Comparison of ENCODE assay signal across 11 cellular contexts in the genomic region with DNA sequence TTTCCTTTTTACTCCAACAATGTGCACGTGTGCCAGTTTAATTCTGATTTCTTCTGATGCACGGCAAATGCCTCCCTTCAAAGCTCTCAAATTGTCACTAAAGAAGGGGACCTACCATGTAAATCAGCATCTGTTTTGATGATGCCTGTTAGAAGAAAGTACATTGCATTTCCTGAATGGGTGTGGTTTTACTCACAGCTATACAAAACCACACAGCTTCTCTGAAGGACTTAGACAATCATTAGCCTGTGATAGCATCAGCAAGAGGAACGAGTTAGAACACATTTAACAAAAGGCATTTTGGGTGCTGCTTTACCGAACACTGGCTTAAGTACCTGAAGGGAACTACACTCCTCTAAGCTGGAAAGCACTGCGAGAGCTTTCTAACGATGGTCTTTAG.
DNase-seq lines count a peak whose midpoint lies in the region; ATAC-seq, FAIRE-seq and TF ChIP-seq lines count a peak whose summit lies in the region.
"Had no signal": no experiment of that assay in that cellular context is flagged by ENCODE, and none has a peak within 500 bp of the region (broad histone marks: within the 10 kb centered on the region; RNA-seq: fewer than 3 reads in every experiment).

No MANE protein-coding gene starts in this region.

- CTCF ChIA-PET in activated CD4-positive, alpha-beta memory T cell treated with anti-CD3 and anti-CD28 coated beads for 36 hours (lab: Charles Lee) = interaction anchor here (0.9 to 3.0 kb wide), 6 partner anchors 11 to 137 kb away, joined by 3 to 13 read pairs (median 3); no protein-coding TSS in a partner anchor

- TF ChIP-seq POLR2A in gastrocnemius medialis (IDR thresholded peaks at IDR 0.05) = no peak

- H3K36me3 ChIP-seq in upper lobe of right lung (peaks cover 7% of the 10 kb centered on the region), gastrocnemius medialis (no peaks in the 10 kb centered on the region), kidney (ENCODE audit: control insufficient read depth in 1 of 2, insufficient read depth in 2 of 2, low read length in 2 of 2) (peaks cover 7 to 19% of the 10 kb centered on the region in 2 donors)

- H3K27ac ChIP-seq in upper lobe of right lung = no peak overlapping the region
- H3K27ac ChIP-seq in gastrocnemius medialis = no peak overlapping the region
- no peak overlapping the region for H3K27ac ChIP-seq in kidney (ENCODE audit: low read depth in 2 of 2, low read length in 2 of 2)

- ATAC-seq in HG03045 (IDR thresholded peaks at IDR 0.05; ENCODE audit: unreplicated experiment) (peak; percentile 82), upper lobe of right lung (peak; percentile 77), gastrocnemius medialis (no peak)

- H3K36me3 Mint-ChIP-seq in activated naive CD4-positive, alpha-beta T cell treated with anti-CD3 and anti-CD28 coated beads, Interleukin-2, amount 50 U/mL, for 24 hours = peaks cover 18% of the 10 kb centered on the region
- peaks cover 31% of the 10 kb centered on the region for H3K36me3 Mint-ChIP-seq in activated CD4-positive, alpha-beta memory T cell treated with anti-CD3 and anti-CD28 coated beads for 36 hours

- no peak overlapping the region for H3K4me3 Mint-ChIP-seq in activated naive CD4-positive, alpha-beta T cell treated with anti-CD3 and anti-CD28 coated beads, Interleukin-2, amount 50 U/mL, for 24 hours
- peak overlapping the region; percentile 2 for H3K4me3 Mint-ChIP-seq in activated CD4-positive, alpha-beta memory T cell treated with anti-CD3 and anti-CD28 coated beads for 36 hours

- intact Hi-C loops in activated CD4-positive, alpha-beta memory T cell treated with anti-CD3 and anti-CD28 coated beads for 36 hours (cut with micrococcal nuclease) = loop anchor here (1.0 kb wide), 1 partner anchor 61 kb away; no protein-coding TSS in a partner anchor
- intact Hi-C loops in upper lobe of right lung (cut with DNase I) (no loop called here), gastrocnemius medialis (cut with DNase I; ENCODE audit: low total_unique reads) (no loop called here), kidney (cut with DNase I) (loop anchor here (10.0 kb wide), 1 partner anchor 117 kb away; no protein-coding TSS in a partner anchor)

- H3K4me3 ChIP-seq in upper lobe of right lung (no peak overlapping the region), gastrocnemius medialis (no peak overlapping the region), kidney (ENCODE audit: low read length in 2 of 2) (no peak overlapping the region)

- H3K9ac ChIP-seq in kidney (ENCODE audit: low read length in 2 of 2) = no peak overlapping the region

- no peak for DNase-seq in activated naive CD4-positive, alpha-beta T cell treated with anti-CD3 and anti-CD28 coated beads, Interleukin-2, amount 50 U/mL, for 16 hours
- no peak for DNase-seq in activated CD4-positive, alpha-beta memory T cell treated with anti-CD3 and anti-CD28 coated beads for 36 hours
- DNase-seq in upper lobe of right lung (no peak), gastrocnemius medialis (no peak), kidney (no peak), UCSD-AML1 (lab: John Stamatoyannopoulos, UW; ENCODE audit: unreplicated experiment) (no peak)
- DNase-seq: C1 segment of cervical spinal cord, dermis blood vessel endothelial cell, T-helper 9 cell had no signal

- no peaks in the 10 kb centered on the region for H3K9me3 ChIP-seq in upper lobe of right lung
- H3K9me3 ChIP-seq in gastrocnemius medialis = no peaks in the 10 kb centered on the region
- no peaks in the 10 kb centered on the region for H3K9me3 ChIP-seq in kidney (ENCODE audit: control insufficient read depth in 1 of 2, low read length in 2 of 2)

- POLR2A ChIA-PET in activated CD4-positive, alpha-beta memory T cell treated with anti-CD3 and anti-CD28 coated beads for 36 hours (lab: Charles Lee) = interaction anchor here (0.9 to 1.7 kb wide), 7 partner anchors 11 to 136 kb away, joined by 3 to 6 read pairs (median 3); a partner anchor contains a TSS

- TF ChIP-seq CTCF in upper lobe of right lung (IDR thresholded peaks at IDR 0.05) = no peak
- no peak for TF ChIP-seq CTCF in gastrocnemius medialis (IDR thresholded peaks at IDR 0.05 in 4 of 5, conservative IDR thresholded peaks at IDR 0.05 in 1 of 5)
- TF ChIP-seq CTCF in kidney (IDR thresholded peaks at IDR 0.05; ENCODE audit: borderline replicate concordance, extremely low read depth, insufficient read depth) = no peak

- no peaks in the 10 kb centered on the region for H3K27me3 Mint-ChIP-seq in activated naive CD4-positive, alpha-beta T cell treated with anti-CD3 and anti-CD28 coated beads, Interleukin-2, amount 50 U/mL, for 24 hours
- H3K27me3 Mint-ChIP-seq in activated CD4-positive, alpha-beta memory T cell treated with anti-CD3 and anti-CD28 coated beads for 36 hours = no peaks in the 10 kb centered on the region

- no peaks in the 10 kb centered on the region for H3K4me1 ChIP-seq in upper lobe of right lung
- H3K4me1 ChIP-seq in gastrocnemius medialis = peaks cover 14 to 15% of the 10 kb centered on the region in 2 donors
- H3K4me1 ChIP-seq in kidney (ENCODE audit: control insufficient read depth in 1 of 2, insufficient read depth in 1 of 2, low read depth in 1 of 2, low read length in 2 of 2) = no peaks in the 10 kb centered on the region

- in situ Hi-C loops in gastrocnemius medialis (cut with MboI; ENCODE audit: low sequenced_read_pairs in 4 of 4) = no loop called here

- H3K27me3 ChIP-seq in upper lobe of right lung (no peaks in the 10 kb centered on the region), gastrocnemius medialis (no peaks in the 10 kb centered on the region)

- no peak for FAIRE-seq in kidney (lab: Jason Lieb, UNC)

- peak overlapping the region; percentile 41 for H3K27ac Mint-ChIP-seq in activated naive CD4-positive, alpha-beta T cell treated with anti-CD3 and anti-CD28 coated beads, Interleukin-2, amount 50 U/mL, for 24 hours
- no peak overlapping the region for H3K27ac Mint-ChIP-seq in activated CD4-positive, alpha-beta memory T cell treated with anti-CD3 and anti-CD28 coated beads for 36 hours

- peaks cover 38% of the 10 kb centered on the region for H3K4me1 Mint-ChIP-seq in activated naive CD4-positive, alpha-beta T cell treated with anti-CD3 and anti-CD28 coated beads, Interleukin-2, amount 50 U/mL, for 24 hours
- peaks cover 60% of the 10 kb centered on the region for H3K4me1 Mint-ChIP-seq in activated CD4-positive, alpha-beta memory T cell treated with anti-CD3 and anti-CD28 coated beads for 36 hours (ENCODE audit: low read depth)

- H3K9me3 Mint-ChIP-seq in activated naive CD4-positive, alpha-beta T cell treated with anti-CD3 and anti-CD28 coated beads, Interleukin-2, amount 50 U/mL, for 24 hours = no peaks in the 10 kb centered on the region
- H3K9me3 Mint-ChIP-seq in activated CD4-positive, alpha-beta memory T cell treated with anti-CD3 and anti-CD28 coated beads for 36 hours = no peaks in the 10 kb centered on the region

Comparison
In these comparisons a context has a peak if more than half of its experiments do, and no peak if none do; other contexts are left out.
1. ATAC-seq: peak in HG03045 (single experiment) and upper lobe of right lung (single experiment); none in gastrocnemius medialis (0 of 2).
2. intact Hi-C loops: an anchor here in activated CD4-positive, alpha-beta memory T cell treated with anti-CD3 and anti-CD28 coated beads for 36 hours (1.0 kb wide) and kidney (10.0 kb wide); none called in upper lobe of right lung and gastrocnemius medialis.